In genomic region chr6:130259557-130259956, GRCh38 we compare ENCODE assay signal across 12 cellular contexts. TPM values are rescaled to one million over a fixed set of nuclear protein-coding genes. Genes with fewer than 3 reads are reported as not detected.
DNase-seq lines count a peak whose midpoint lies in the region; ATAC-seq, FAIRE-seq and TF ChIP-seq lines count a peak whose summit lies in the region.
"Had no signal": no experiment of that assay in that cellular context is flagged by ENCODE, and none has a peak within 500 bp of the region (broad histone marks: within the 10 kb centered on the region; RNA-seq: fewer than 3 reads in every experiment).

No MANE protein-coding gene starts in this region.

- H4K20me1 ChIP-seq in GM12878 (ENCODE audit: control insufficient read depth, insufficient read depth): no peaks in the 10 kb centered on the region

- peak overlapping the region; percentile 74 for H3K27ac ChIP-seq in GM12878 (ENCODE audit: control insufficient read depth, insufficient read depth)
- H3K27ac ChIP-seq in lower lobe of right lung: no peak overlapping the region
- H3K27ac ChIP-seq: testis had no signal

- no peak for TF ChIP-seq RAD21 in GM12878 (IDR thresholded peaks at IDR 0.05; ENCODE audit: insufficient read depth, low read depth, low read length)

- H3K9ac ChIP-seq in GM12878 (ENCODE audit: control insufficient read depth, insufficient read depth, low read length): no peak overlapping the region

- no TSS peak for BruUV-seq in GM12878 (replicated peaks; lab: Mats Ljungman, UMichigan)

- no peak for TF ChIP-seq POLR2A in GM12878 (IDR thresholded peaks at IDR 0.05; ENCODE audit: low read depth, low read length)

- peaks cover 13% of the 10 kb centered on the region for H3K4me1 ChIP-seq in GM12878 (ENCODE audit: control insufficient read depth, insufficient read depth, low read length)
- H3K4me1 ChIP-seq in lower lobe of right lung: no peaks in the 10 kb centered on the region
- H3K4me1 ChIP-seq: testis had no signal

- no peak for DNase-seq in GM12878 (ENCODE audit: low read depth, low spot score)
- no peak for DNase-seq in head of caudate nucleus
- DNase-seq in lower lobe of right lung: no peak
- DNase-seq in OCI-M1 (lab: John Stamatoyannopoulos, UW): no peak
- no peak for DNase-seq in stimulated activated CD4-positive, alpha-beta T cell treated with anti-CD3 and anti-CD28 coated beads, Interleukin-2, amount 100 ng/mL, for 48 hours
- DNase-seq: GOT3, Karpas-422, NCI-H524, testis had no signal

- no peaks in the 10 kb centered on the region for H3K27me3 ChIP-seq in GM12878 (replicated peaks in 1 of 2; ENCODE audit: control insufficient read depth in 2 of 2, insufficient read depth in 2 of 2, low read length in 1 of 2)
- no peaks in the 10 kb centered on the region for H3K27me3 ChIP-seq in lower lobe of right lung (ENCODE audit: low read depth)
- H3K27me3 ChIP-seq: testis had no signal

- no peaks in the 10 kb centered on the region for H3K36me3 ChIP-seq in GM12878 (ENCODE audit: control insufficient read depth in 2 of 2, insufficient read depth in 2 of 2, low read length in 1 of 2)
- no peaks in the 10 kb centered on the region for H3K36me3 ChIP-seq in lower lobe of right lung

- SMC1A ChIA-PET in GM12878 (lab: Charles Lee; ENCODE audit: uncharacterized antibody, unreplicated experiment): no interaction called here

- no peak for TF ChIP-seq CTCF in GM12878 (IDR thresholded peaks at IDR 0.05 in 2 of 3, conservative IDR thresholded peaks at IDR 0.05 in 1 of 3; ENCODE audit: control insufficient read depth in 2 of 3, extremely low read depth in 1 of 3, insufficient read depth in 1 of 3, low read depth in 3 of 3, low read length in 3 of 3)
- TF ChIP-seq CTCF in lower lobe of right lung (IDR thresholded peaks at IDR 0.05): no peak

- H3K4me2 ChIP-seq in GM12878 (ENCODE audit: control insufficient read depth, insufficient read depth): peak overlapping the region; percentile 88; the same call in 1 of the 2 replicates

- 0% methylated on average over 2 of the region's 2 CpGs for WGBS in GM12878 (ENCODE audit: insufficient coverage, insufficient replicate concordance, low lambda C conversion rate, missing lambda C conversion rate)

- FAIRE-seq in GM12878 (lab: Jason Lieb, UNC): no peak

- POLR2A ChIA-PET in GM12878 (lab: Charles Lee): no interaction called here

- peaks cover 11% of the 10 kb centered on the region for H3K79me2 ChIP-seq in GM12878 (ENCODE audit: control insufficient read depth, insufficient read depth, low read length)

- no peak overlapping the region for H3K4me3 ChIP-seq in GM12878
- H3K4me3 ChIP-seq in lower lobe of right lung: no peak overlapping the region
- H3K4me3 ChIP-seq: testis had no signal

- CTCF ChIA-PET in GM12878 (lab: Yijun Ruan, JAX): no interaction called here

- peak overlapping the region; percentile 9 for H2AFZ ChIP-seq in GM12878 (ENCODE audit: control insufficient read depth, low read depth, low read length)

- in situ Hi-C loops in GM12878 (cut with MboI): no loop called here

- ATAC-seq in GM18873 (IDR thresholded peaks at IDR 0.05; ENCODE audit: low FRiP score, unreplicated experiment) (peak; percentile 4), GM21528 (IDR thresholded peaks at IDR 0.05; ENCODE audit: low FRiP score, unreplicated experiment) (peak; percentile 33), HG03159 (IDR thresholded peaks at IDR 0.05; ENCODE audit: unreplicated experiment) (peak; percentile 32), GM12878 (peak; percentile 26), lower lobe of right lung (no peak)

- RAD21 ChIA-PET in GM12878 (lab: Charles Lee; ENCODE audit: unreplicated experiment): no interaction called here

- H3K9me3 ChIP-seq in GM12878 (replicated peaks; ENCODE audit: control insufficient read depth, insufficient read depth, low read length) (peaks cover 6% of the 10 kb centered on the region; the same call in 2 of the 3 replicates), lower lobe of right lung (no peaks in the 10 kb centered on the region)
- H3K9me3 ChIP-seq: testis had no signal

- intact Hi-C loops in GM12878 (cut with micrococcal nuclease; ENCODE audit: unreplicated experiment) (no loop called here), head of caudate nucleus (cut with DNase I) (no loop called here), lower lobe of right lung (cut with DNase I) (no loop called here)

- TF ChIP-seq EP300 in GM12878 (IDR thresholded peaks at IDR 0.05; ENCODE audit: borderline replicate concordance in 1 of 2, control insufficient read depth in 1 of 2, low read depth in 2 of 2, low read length in 2 of 2): no peak

TF ChIP-seq in GM12878, 131 proteins besides CTCF, POLR2A, EP300 and RAD21:
- TF ChIP-seq ZNF622 (IDR thresholded peaks at IDR 0.05): no peak
- no peak for TF ChIP-seq ZBTB11 (CRISPR knock-in tag; IDR thresholded peaks at IDR 0.05)
- TF ChIP-seq CBFB (IDR thresholded peaks at IDR 0.05; ENCODE audit: low read depth): no peak

RNA-seq across cellular contexts. Expression of gene SAMD3, which starts 36.8 kb away (rescaled TPM):
- 4.7 and 6.5 TPM in 2 replicates for total RNA-seq in GM12878 (2013; cell fraction: nucleolus; rRNA removed)
- 0.33 and 0.40 TPM in 2 replicates for total RNA-seq in GM12878 (2014; rRNA removed)
- total RNA-seq in GM12878 (2014; rRNA removed; fragmentation: Illumina TruSeq; extraction: Trizol): 0.14 and 0.31 TPM in 2 replicates
- total RNA-seq in GM12878 (2021): 0.43 and 0.44 TPM in 2 replicates
- not detected for polyA plus RNA-seq in GM12878 (2011; ENCODE audit: low read depth)
- polyA plus RNA-seq in GM12878 (2011; rRNA removed): 2.3 and 3.0 TPM in 2 replicates
- 2.3 and 3.5 TPM in 2 replicates for polyA plus RNA-seq in GM12878 (2011; cell fraction: cytosol; rRNA removed)
- polyA plus RNA-seq in GM12878 (2011; cell fraction: nucleus; rRNA removed): 2.8 and 5.0 TPM in 2 replicates
- polyA plus RNA-seq in GM12878 (2012): 0.11 TPM in 1 of 2 replicates, not detected in the other
- 0.46 and 0.82 TPM in 2 replicates for polyA plus RNA-seq in GM12878 (2014; fragmentation: Illumina TruSeq; extraction: Trizol)
- under 1 TPM; 0.16 to 0.39 TPM for polyA plus RNA-seq in GM12878 (2014; fragmentation: Nextera tagmentation; extraction: Ambion mirVana)
- 0.04 and 0.27 TPM in 2 replicates for polyA plus RNA-seq in GM12878 (2014; rRNA removed)
- polyA plus RNA-seq in GM12878 (2016; fragmentation: Nextera tagmentation; extraction: Ambion mirVana): not detected
- 1.7 and 3.6 TPM in 2 replicates for polyA minus RNA-seq in GM12878 (2011; rRNA and poly(A)+ RNA removed)
- not detected in 2 replicates for polyA minus RNA-seq in GM12878 (2011; cell fraction: cytosol; rRNA and poly(A)+ RNA removed)
- polyA minus RNA-seq in GM12878 (2011; cell fraction: nucleus; rRNA and poly(A)+ RNA removed): 0.85 and 1.1 TPM in 2 replicates
- 5.5 TPM for total RNA-seq in lower lobe of right lung

Comparison
In these comparisons a context has a peak if more than half of its experiments do, and no peak if none do; other contexts are left out.
1. ATAC-seq: peak in GM18873 (single experiment), GM21528 (single experiment), HG03159 (single experiment) and GM12878 (single experiment); none in lower lobe of right lung (0 of 2).